ENCODE assay signal across 30 cellular contexts in the genomic region with DNA sequence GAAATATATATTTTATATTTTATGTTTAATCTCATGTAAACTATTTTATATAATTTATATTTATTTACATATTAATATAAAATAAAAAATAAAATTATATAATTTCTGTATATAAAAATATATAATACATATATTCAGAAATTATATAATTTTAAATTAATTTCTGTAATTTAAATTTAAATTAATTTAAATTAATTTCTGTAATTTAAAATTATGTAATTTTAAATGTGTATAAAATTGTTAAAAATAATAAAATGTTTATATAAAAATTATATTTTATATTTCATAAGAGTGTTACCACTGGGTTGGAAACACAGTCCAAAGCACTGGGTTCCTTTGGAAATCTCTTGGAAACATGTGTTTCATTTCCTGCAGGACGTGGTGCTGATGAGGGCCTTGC.
"Had no signal": no experiment of that assay in that cellular context is flagged by ENCODE, and none has a peak within 500 bp of the region (broad histone marks: within the 10 kb centered on the region; RNA-seq: fewer than 3 reads in every experiment).

No MANE protein-coding gene starts in this region.

- H3K4me2 ChIP-seq: smooth muscle cell had no signal

- H3K27me3 ChIP-seq: neutrophil, right lobe of liver, suprapubic skin, uterus had no signal

- H3K79me2 ChIP-seq: parathyroid adenoma had no signal

- H3K27me3 Mint-ChIP-seq: dendritic cell treated with granulocyte-macrophage colony-stimulating factor and Interleukin-4, amounts not matched to agents 40 ng/mL and 50 ng/mL, for 4 days; stimulated activated naive CD8-positive, alpha-beta T cell treated with anti-CD3 and anti-CD28 coated beads, Interleukin-15, amount 100 ng/mL, for 72 hours had no signal

- DNase-seq: effector CD8-positive, alpha-beta T cell; foreskin keratinocyte; glutamatergic neuron; heart right ventricle; hippocampal formation; natural killer cell; right lobe of liver; stimulated activated CD4-positive, alpha-beta T cell treated with anti-CD3 and anti-CD28 coated beads, Interleukin-12 subunit alpha, Interleukin-12 subunit beta, amount 100 ng/mL, for 4 hours; stimulated activated CD4-positive, alpha-beta T cell treated with anti-CD3 and anti-CD28 coated beads, Interleukin-1b, Interleukin-23, amount 100 ng/mL, for 48 hours; stimulated activated CD4-positive, alpha-beta T cell treated with anti-CD3 and anti-CD28 coated beads, Interleukin-4, amount 100 ng/mL, for 1 hour; stimulated activated CD8-positive, alpha-beta memory T cell treated with anti-CD3 and anti-CD28 coated beads, Interleukin-4, amount 100 ng/mL, for 48 hours; stimulated activated naive CD4-positive, alpha-beta T cell; stimulated activated naive CD8-positive, alpha-beta T cell treated with anti-CD3 and anti-CD28 coated beads, Interleukin-15, amount 100 ng/mL, for 72 hours; transverse colon; upper lobe of right lung; uterus had no signal

- H3K27ac Mint-ChIP-seq: dendritic cell treated with granulocyte-macrophage colony-stimulating factor and Interleukin-4, amounts not matched to agents 40 ng/mL and 50 ng/mL, for 4 days; endodermal cell; memory B cell; natural killer cell; progenitor cell of endocrine pancreas had no signal

- H3K9me3 ChIP-seq: esophagus muscularis mucosa, heart right ventricle, neutrophil, right lobe of liver, suprapubic skin, transverse colon, upper lobe of right lung, uterus had no signal

- ATAC-seq: foreskin keratinocyte; heart right ventricle; left lobe of liver; natural killer cell; right lobe of liver; stimulated activated naive CD8-positive, alpha-beta T cell treated with anti-CD3 and anti-CD28 coated beads, Interleukin-15, amount 100 ng/mL, for 72 hours; upper lobe of right lung had no signal

- H3K27ac ChIP-seq: esophagus muscularis mucosa, foreskin keratinocyte, heart right ventricle, neutrophil, parathyroid adenoma, right lobe of liver, suprapubic skin, transverse colon, upper lobe of right lung, uterus had no signal

- H3K9me3 Mint-ChIP-seq: dendritic cell treated with granulocyte-macrophage colony-stimulating factor and Interleukin-4, amounts not matched to agents 40 ng/mL and 50 ng/mL, for 4 days; endodermal cell; memory B cell; natural killer cell; neural crest cell; stimulated activated naive CD8-positive, alpha-beta T cell treated with anti-CD3 and anti-CD28 coated beads, Interleukin-15, amount 100 ng/mL, for 72 hours had no signal

- H2AFZ ChIP-seq: parathyroid adenoma had no signal

- FAIRE-seq: endothelial cell of umbilical vein, keratinocyte had no signal

- H3K36me3 Mint-ChIP-seq: memory B cell, natural killer cell had no signal

- H3K4me1 Mint-ChIP-seq: endodermal cell; memory B cell; natural killer cell; neural crest cell; stimulated activated naive CD8-positive, alpha-beta T cell treated with anti-CD3 and anti-CD28 coated beads, Interleukin-15, amount 100 ng/mL, for 72 hours had no signal

- H3K4me1 ChIP-seq: esophagus muscularis mucosa, foreskin keratinocyte, heart right ventricle, parathyroid adenoma, right lobe of liver, suprapubic skin, upper lobe of right lung, uterus had no signal

- H3K4me3 Mint-ChIP-seq: dendritic cell treated with granulocyte-macrophage colony-stimulating factor and Interleukin-4, amounts not matched to agents 40 ng/mL and 50 ng/mL, for 4 days; endodermal cell; memory B cell; natural killer cell; neural crest cell; stimulated activated naive CD8-positive, alpha-beta T cell treated with anti-CD3 and anti-CD28 coated beads, Interleukin-15, amount 100 ng/mL, for 72 hours had no signal

- H3K4me3 ChIP-seq: esophagus muscularis mucosa, heart right ventricle, lung, right lobe of liver, smooth muscle cell, suprapubic skin, transverse colon, upper lobe of right lung, uterus had no signal

- H3K36me3 ChIP-seq: esophagus muscularis mucosa, heart right ventricle, neutrophil, right lobe of liver, suprapubic skin, transverse colon, upper lobe of right lung, uterus had no signal
